In genomic region chr2:67945976-67946375, GRCh38 we compare ENCODE assay signal across 29 cellular contexts.
DNase-seq lines count a peak whose midpoint lies in the region; ATAC-seq and TF ChIP-seq lines count a peak whose summit lies in the region.
"Had no signal": no experiment of that assay in that cellular context is flagged by ENCODE, and none has a peak within 500 bp of the region (broad histone marks: within the 10 kb centered on the region; RNA-seq: fewer than 3 reads in every experiment).

No MANE protein-coding gene starts in this region.

- in situ Hi-C loops in SK-MEL-5 (cut with HindIII; ENCODE audit: low pct_unique_long_range_greater_than_20kb, low sequenced_read_pairs) = no loop called here

- no peak overlapping the region for H3K27ac Mint-ChIP-seq in endodermal cell
- H3K27ac Mint-ChIP-seq: activated CD4-positive, alpha-beta T cell treated with anti-CD3 and anti-CD28 coated beads, Interleukin-2, amount 10 ng/mL, durations not matched to agents 24 days and 14 days had no signal

- peak; percentile 3 for DNase-seq in AG10803 (ENCODE audit: low read depth)
- peak; percentile 42 for DNase-seq in NCI-H128 (lab: John Stamatoyannopoulos, UW; ENCODE audit: unreplicated experiment)
- peak; percentile 42 for DNase-seq in SK-MEL-5 (ENCODE audit: low read depth, low spot score)
- DNase-seq in left kidney (ENCODE audit: low read depth, low spot score) = peak; percentile 36
- DNase-seq in effector CD4-positive, alpha-beta T cell = no peak
- DNase-seq in amniotic stem cell (lab: John Stamatoyannopoulos, UW) = no peak
- no peak for DNase-seq in endodermal cell
- DNase-seq: activated CD4-positive, alpha-beta T cell treated with anti-CD3 and anti-CD28 coated beads, Interleukin-2, amount 10 ng/mL, durations not matched to agents 24 days and 14 days; DMS 273 treated with DMSO at 0.1 percent for 48 hours; gastrocnemius medialis; GOT3; hypothalamus; IMR-90; islet precursor cell; MG63; NCI-H510A treated with DMSO at 0.1 percent for 48 hours; nucleus accumbens; Right ventricle myocardium superior; stimulated activated CD4-positive, alpha-beta T cell treated with anti-CD3 and anti-CD28 coated beads, Interleukin-15, amount 100 ng/mL, for 24 hours; substantia nigra; T-helper 1 cell had no signal

- H3K36me3 Mint-ChIP-seq in endodermal cell (ENCODE audit: low read depth) = peaks cover 5% of the 10 kb centered on the region

- peaks cover 8% of the 10 kb centered on the region for H3K9me3 ChIP-seq in endodermal cell (ENCODE audit: control insufficient read depth, low read length)
- H3K9me3 ChIP-seq: breast epithelium, gastrocnemius medialis, MG63 had no signal

- no peak overlapping the region for H3K4me3 ChIP-seq in AG10803 (ENCODE audit: low read length)
- no peak overlapping the region for H3K4me3 ChIP-seq in endodermal cell (ENCODE audit: low read length)
- H3K4me3 ChIP-seq: A549, breast epithelium, coronary artery, gastrocnemius medialis, lung, MG63 had no signal

- TF ChIP-seq CTCF in AG10803 (conservative IDR thresholded peaks at IDR 0.05; ENCODE audit: low read length) (no peak), endodermal cell (conservative IDR thresholded peaks at IDR 0.05) (no peak)

- ATAC-seq in GM21515 (IDR thresholded peaks at IDR 0.05; ENCODE audit: unreplicated experiment) = no peak
- ATAC-seq: A549, gastrocnemius medialis had no signal

- peaks cover 3% of the 10 kb centered on the region for H3K27me3 Mint-ChIP-seq in endodermal cell (ENCODE audit: insufficient read depth)
- H3K27me3 Mint-ChIP-seq: activated CD4-positive, alpha-beta T cell treated with anti-CD3 and anti-CD28 coated beads, Interleukin-2, amount 10 ng/mL, durations not matched to agents 24 days and 14 days had no signal

- no peak overlapping the region for H3K4me3 Mint-ChIP-seq in endodermal cell
- H3K4me3 Mint-ChIP-seq: activated CD4-positive, alpha-beta T cell treated with anti-CD3 and anti-CD28 coated beads, Interleukin-2, amount 10 ng/mL, durations not matched to agents 24 days and 14 days had no signal

- peaks cover 18% of the 10 kb centered on the region for H3K4me1 Mint-ChIP-seq in endodermal cell

- WGBS in endodermal cell (ENCODE audit: insufficient coverage in 1 of 2, insufficient read length in 1 of 2), 2 experiments = 90 to 98% methylated on average over 4 of the region's 4 CpGs

- peaks cover 20% of the 10 kb centered on the region for H3K9me3 Mint-ChIP-seq in endodermal cell

- H3K9ac ChIP-seq in endodermal cell (ENCODE audit: extremely low read depth, low read length, poor library complexity, severe bottlenecking) = no peak overlapping the region

- H3K27me3 ChIP-seq in endodermal cell (ENCODE audit: control insufficient read depth, insufficient read depth, low read length, poor library complexity, severe bottlenecking) = no peaks in the 10 kb centered on the region
- H3K27me3 ChIP-seq: breast epithelium, gastrocnemius medialis, MG63 had no signal

- peaks cover 4% of the 10 kb centered on the region for H3K4me1 ChIP-seq in endodermal cell (ENCODE audit: control insufficient read depth, insufficient read depth, low read length)
- H3K4me1 ChIP-seq: A549, breast epithelium, gastrocnemius medialis had no signal

- no peaks in the 10 kb centered on the region for H3K36me3 ChIP-seq in endodermal cell (ENCODE audit: control insufficient read depth, insufficient read depth, low read length)
- H3K36me3 ChIP-seq: breast epithelium, gastrocnemius medialis, MG63 had no signal

- no peak overlapping the region for H3K27ac ChIP-seq in endodermal cell (ENCODE audit: low read depth, low read length)
- H3K27ac ChIP-seq: A549, breast epithelium, C4-2B, coronary artery, epithelial cell of prostate, gastrocnemius medialis, HL-60 had no signal

Comparison
In these comparisons a context has a peak if more than half of its experiments do, and no peak if none do; other contexts are left out.
1. DNase-seq: peak in AG10803 (single experiment), NCI-H128 (single experiment), SK-MEL-5 (single experiment) and left kidney (single experiment); none in effector CD4-positive, alpha-beta T cell (single experiment), amniotic stem cell (single experiment) and endodermal cell (single experiment).